ENCODE assay signal across 9 cellular contexts in the genomic region with DNA sequence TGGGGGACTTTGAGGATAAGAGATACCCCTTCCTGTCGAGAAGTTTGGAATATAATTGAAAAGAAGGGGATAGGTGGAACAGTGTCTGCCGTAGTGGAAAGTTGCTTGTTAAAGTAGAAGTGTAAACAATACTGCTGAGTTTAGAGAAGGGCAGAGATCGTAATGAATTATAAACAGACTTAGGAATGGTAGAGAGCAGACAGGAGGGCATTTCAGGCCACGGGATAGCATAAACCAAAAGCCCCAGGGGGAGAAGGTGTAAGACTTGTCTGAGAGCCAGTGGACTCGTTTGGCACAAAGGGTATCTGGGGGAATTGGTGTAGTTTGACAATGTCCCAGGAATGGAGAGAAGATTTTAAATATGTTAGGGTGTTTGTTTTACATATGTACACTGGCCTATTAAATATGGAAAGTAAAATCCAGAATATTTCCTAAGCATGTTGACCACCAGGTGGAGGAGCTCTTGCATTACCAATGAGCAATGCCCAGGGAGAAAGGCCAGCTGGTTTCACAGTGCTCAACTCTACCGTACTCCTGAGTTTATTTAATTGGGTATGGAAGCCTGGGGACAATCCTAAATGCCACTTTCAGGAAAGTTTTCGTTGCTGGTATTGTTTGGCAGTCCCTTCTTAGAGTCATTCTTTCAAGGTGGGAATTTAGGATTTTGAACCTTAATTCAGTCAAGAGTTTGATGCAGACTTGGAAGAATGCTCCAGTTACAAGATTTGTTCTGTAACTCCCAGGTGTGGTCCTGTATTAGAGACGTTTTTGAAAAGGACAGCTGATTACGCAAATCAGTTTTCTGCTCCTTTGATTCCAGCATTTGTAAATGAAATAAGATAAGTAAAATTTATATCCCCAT. TPM values are rescaled to one million over a fixed set of nuclear protein-coding genes. Genes with fewer than 3 reads are reported as not detected.
DNase-seq lines count a peak whose midpoint lies in the region; FAIRE-seq and TF ChIP-seq lines count a peak whose summit lies in the region.
"Had no signal": no experiment of that assay in that cellular context is flagged by ENCODE, and none has a peak within 500 bp of the region (broad histone marks: within the 10 kb centered on the region; RNA-seq: fewer than 3 reads in every experiment).

No MANE protein-coding gene starts in this region.

- no peak overlapping the region for H2BK12ac ChIP-seq in H1 (ENCODE audit: low read depth, low read length)

- POLR2A ChIA-PET in BJ (lab: Charles Lee) (interaction anchor here (0.5 to 0.6 kb wide), 2 partner anchors 161 to 478 kb away, joined by 4 to 14 read pairs; no protein-coding TSS in a partner anchor), H1 (lab: Charles Lee; ENCODE audit: partially characterized antibody) (no interaction called here)

- no peak overlapping the region for H3K18ac ChIP-seq in H1 (ENCODE audit: extremely low read depth, low read length)

- no peaks in the 10 kb centered on the region for H3K9me3 ChIP-seq in H1 (ENCODE audit: insufficient read depth in 2 of 2, low read depth in 1 of 2, low read length in 1 of 2)
- H3K9me3 ChIP-seq in neural progenitor cell (ENCODE audit: low read depth), result no peaks in the 10 kb centered on the region

- H3K4me1 Mint-ChIP-seq in neural progenitor cell, result no peaks in the 10 kb centered on the region

- no peak overlapping the region for H2BK5ac ChIP-seq in H1 (ENCODE audit: low read depth, low read length)

- H3K23ac ChIP-seq in H1 (ENCODE audit: insufficient read length), result no peak overlapping the region

- H2BK15ac ChIP-seq in H1 (ENCODE audit: low read length), result no peak overlapping the region

- H3K4ac ChIP-seq in H1 (replicated peaks; ENCODE audit: insufficient read length, low read depth, low read length), result no peak overlapping the region

- no peak for TF ChIP-seq POLR2A in H1 (IDR thresholded peaks at IDR 0.05; ENCODE audit: control extremely low read depth in 1 of 2, low read depth in 2 of 2, low read length in 2 of 2)

- no peak overlapping the region for H4K8ac ChIP-seq in H1 (ENCODE audit: extremely low read depth, insufficient read depth, low read length)

- H3K4me1 ChIP-seq in H1 (replicated peaks in 1 of 4; ENCODE audit: control insufficient read depth in 3 of 4, insufficient read depth in 4 of 4, low read length in 3 of 4) (no peaks in the 10 kb centered on the region), neural progenitor cell (no peaks in the 10 kb centered on the region)

- H2BK20ac ChIP-seq in H1 (ENCODE audit: low read length), result no peak overlapping the region

- DNase-seq in BJ (ENCODE audit: low read depth) (no peak), NCI-H2029 (lab: John Stamatoyannopoulos, UW) (peak; percentile 10), H1 (ENCODE audit: low read depth in 1 of 2, low spot score in 2 of 2) (no peak), neural progenitor cell (ENCODE audit: low spot score) (peak; percentile 70), iPS-NIHi11 (ENCODE audit: low spot score) (no peak), LoVo (ENCODE audit: low spot score) (no peak), SHP77 treated with DMSO at 0.1 percent for 48 hours (lab: John Stamatoyannopoulos, UW) (no peak), HTR-8/SVneo (ENCODE audit: insufficient read length, low spot score) (no peak)
- DNase-seq: activated naive CD4-positive, alpha-beta T cell had no signal

- H2AK5ac ChIP-seq in H1 (ENCODE audit: low read depth, low read length), result no peak overlapping the region

- no peak overlapping the region for H3K4me2 ChIP-seq in H1 (ENCODE audit: insufficient read depth in 1 of 2, low read depth in 2 of 2, low read length in 2 of 2)
- H3K4me2 ChIP-seq in neural progenitor cell, result no peak overlapping the region

- peaks cover 16% of the 10 kb centered on the region for H3K36me3 Mint-ChIP-seq in neural progenitor cell

- H3K56ac ChIP-seq in H1 (replicated peaks; ENCODE audit: insufficient read length, low read depth, low read length), result no peak overlapping the region

- H3K36me3 ChIP-seq in BJ (ENCODE audit: control insufficient read depth, insufficient read depth, low read length) (peaks cover 1% of the 10 kb centered on the region), H1 (ENCODE audit: control insufficient read depth in 2 of 4, insufficient read depth in 4 of 4, low read length in 3 of 4) (peaks cover 1 to 42% (median 22%) of the 10 kb centered on the region in 4 experiments), neural progenitor cell (peaks cover 3% of the 10 kb centered on the region)

- no peaks in the 10 kb centered on the region for H3K23me2 ChIP-seq in H1 (ENCODE audit: low read depth, low read length)

- no peaks in the 10 kb centered on the region for H3K9me3 Mint-ChIP-seq in neural progenitor cell

- H3K79me1 ChIP-seq in H1 (ENCODE audit: low read depth, low read length), result peaks cover 4% of the 10 kb centered on the region; the same call in 1 of the 2 replicates

- no peak overlapping the region for H3K14ac ChIP-seq in H1 (ENCODE audit: insufficient read length)

- H3K4me3 ChIP-seq in BJ (ENCODE audit: low read depth, low read length) (no peak overlapping the region), H1 (ENCODE audit: extremely low read depth in 1 of 4, insufficient read depth in 2 of 4, low read depth in 3 of 4, low read length in 4 of 4) (no peak overlapping the region), neural progenitor cell (no peak overlapping the region)

- H3K27me3 Mint-ChIP-seq in neural progenitor cell (ENCODE audit: insufficient read depth, low read depth), result no peaks in the 10 kb centered on the region

- no peak overlapping the region for H4K5ac ChIP-seq in H1 (ENCODE audit: insufficient read length, low read depth, low read length)

- FAIRE-seq in H1 (lab: Jason Lieb, UNC) (no peak), HTR-8/SVneo (lab: Jason Lieb, UNC) (no peak)

- peak; percentile 42 to 55 for TF ChIP-seq RAD21 in H1 (IDR thresholded peaks at IDR 0.05 in 1 of 2, conservative IDR thresholded peaks at IDR 0.05 in 1 of 2; ENCODE audit: low read depth in 2 of 2, low read length in 2 of 2)

- peaks cover 8% of the 10 kb centered on the region for H3F3A ChIP-seq in neural progenitor cell (ENCODE audit: low read depth)

- CTCF ChIA-PET in BJ (lab: Yijun Ruan, JAX), result interaction anchor here (0.7 to 2.3 kb wide), 11 partner anchors 28 to 479 kb away, joined by 3 to 15 read pairs (median 4); no protein-coding TSS in a partner anchor
- CTCF ChIA-PET in H1 (lab: Charles Lee; ENCODE audit: partially characterized antibody), result interaction anchor here (0.6 to 0.7 kb wide), 3 partner anchors 33 to 602 kb away, joined by 3 to 4 read pairs (median 3); no protein-coding TSS in a partner anchor

- 90 to 100% methylated on average over 1 to 9 of the region's 9 CpGs for WGBS in H1 (ENCODE audit: extremely low coverage in 1 of 2, insufficient coverage in 1 of 2, insufficient read length in 1 of 2, insufficient replicate concordance in 2 of 2, low coverage in 1 of 2, low lambda C conversion rate in 2 of 2, missing lambda C conversion rate in 1 of 2), 2 experiments

- H3K27ac ChIP-seq in H1 (ENCODE audit: low read depth, low read length) (no peak overlapping the region), neural progenitor cell (no peak overlapping the region)

- no peaks in the 10 kb centered on the region for H3K27me3 ChIP-seq in BJ (ENCODE audit: control insufficient read depth, insufficient read depth, low read length)
- no peaks in the 10 kb centered on the region for H3K27me3 ChIP-seq in H1 (replicated peaks in 1 of 4; ENCODE audit: control insufficient read depth in 3 of 4, extremely low read depth in 1 of 4, insufficient read depth in 3 of 4, low read length in 3 of 4)
- H3K27me3 ChIP-seq in neural progenitor cell, result no peaks in the 10 kb centered on the region

- no peak for TF ChIP-seq EP300 in H1 (IDR thresholded peaks at IDR 0.05; ENCODE audit: borderline replicate concordance in 1 of 2, low read depth in 2 of 2, low read length in 2 of 2)

- peak; percentile 69 for TF ChIP-seq CTCF in BJ (IDR thresholded peaks at IDR 0.05; ENCODE audit: insufficient read depth, low read depth, low read length)
- peak in 2 of 3 experiments; percentile 27 to 33; a peak in 2 of 4 replicates for TF ChIP-seq CTCF in H1 (IDR thresholded peaks at IDR 0.05; ENCODE audit: control extremely low read depth in 1 of 3, insufficient read depth in 1 of 3, low read depth in 1 of 3, low read length in 3 of 3)
- peak; percentile 67 for TF ChIP-seq CTCF in neural progenitor cell (IDR thresholded peaks at IDR 0.05)

- H3K79me2 ChIP-seq in H1 (ENCODE audit: control insufficient read depth in 1 of 2, insufficient read depth in 2 of 2, low read length in 2 of 2) (peaks cover 0 to 44% of the 10 kb centered on the region in 2 experiments; a peak in 2 of 4 replicates), neural progenitor cell (ENCODE audit: low read depth) (peaks cover 39% of the 10 kb centered on the region)

- H3K9ac ChIP-seq in H1 (replicated peaks in 1 of 4; ENCODE audit: extremely low read depth in 1 of 4, low read depth in 3 of 4, low read length in 3 of 4), result no peak overlapping the region
- no peak overlapping the region for H3K9ac ChIP-seq in neural progenitor cell

- no peak overlapping the region for H3K4me3 Mint-ChIP-seq in neural progenitor cell

- H2AFZ ChIP-seq in H1 (ENCODE audit: low read length) (no peak overlapping the region), neural progenitor cell (replicated peaks) (no peak overlapping the region)

- H4K91ac ChIP-seq in H1 (replicated peaks; ENCODE audit: insufficient read length, low read length), result no peak overlapping the region

- no peak overlapping the region for H3K27ac Mint-ChIP-seq in neural progenitor cell

- peaks cover 0 to 2% of the 10 kb centered on the region in 2 experiments for H4K20me1 ChIP-seq in H1 (replicated peaks in 1 of 2; ENCODE audit: control insufficient read depth in 1 of 2, insufficient read depth in 2 of 2, low read length in 2 of 2)
- peaks cover 6% of the 10 kb centered on the region for H4K20me1 ChIP-seq in neural progenitor cell (ENCODE audit: low read depth)

- no peak overlapping the region for H2BK120ac ChIP-seq in H1 (replicated peaks; ENCODE audit: low read depth, low read length)

TF ChIP-seq in H1, 55 proteins besides CTCF, POLR2A, EP300 and RAD21:
- no peak for TF ChIP-seq BACH1 (IDR thresholded peaks at IDR 0.05; ENCODE audit: low read length)
- TF ChIP-seq GABPA (IDR thresholded peaks at IDR 0.05; ENCODE audit: borderline replicate concordance, insufficient read depth, low read length), result no peak

RNA-seq across cellular contexts. Expression of gene COPS8, which starts 7.5 kb away (rescaled TPM):
- 55.8 and 98.0 TPM in 2 replicates for polyA plus RNA-seq in BJ (2011; rRNA removed)
- polyA minus RNA-seq in BJ (2011; rRNA and poly(A)+ RNA removed), result 11.6 and 16.5 TPM in 2 replicates
- total RNA-seq in H1 (2021; fragmentation: NEBNext Ultra II Directional; extraction: Animal tissue kit (Norgen Biotek cat#: 25700)), result 59.3 and 61.3 TPM in 2 replicates
- polyA plus RNA-seq in H1 (2011; rRNA removed), result 37.3 and 67.5 TPM in 2 replicates
- polyA plus RNA-seq in H1 (2011; cell fraction: cytosol; rRNA removed), result 66.0 TPM
- 18.0 TPM for polyA plus RNA-seq in H1 (2011; cell fraction: nucleus; rRNA removed)
- polyA plus RNA-seq in H1 (2012, experiment 1 of 2), result 32.3 to 47.0 TPM (median 36.0 TPM) in 4 replicates
- polyA plus RNA-seq in H1 (2012, experiment 2 of 2), result 10.3 TPM
- 30.4 TPM for polyA plus RNA-seq in H1 (2013, experiment 1 of 2)
- 29.0 TPM for polyA plus RNA-seq in H1 (2013, experiment 2 of 2)
- polyA minus RNA-seq in H1 (2011; rRNA and poly(A)+ RNA removed), result 27.0 and 32.5 TPM in 2 replicates
- polyA minus RNA-seq in H1 (2011; cell fraction: cytosol; rRNA and poly(A)+ RNA removed), result 21.9 TPM
- 50.7 TPM for polyA minus RNA-seq in H1 (2011; cell fraction: nucleus; rRNA and poly(A)+ RNA removed)
- total RNA-seq in neural progenitor cell (ENCODE audit: low replicate concordance), result 196 and 267 TPM in 2 replicates

Comparison
In these comparisons a context has a peak if more than half of its experiments do, and no peak if none do; other contexts are left out.
1. DNase-seq: peak in NCI-H2029 (single experiment) and neural progenitor cell (single experiment); none in BJ (single experiment), H1 (0 of 2), iPS-NIHi11 (single experiment), LoVo (single experiment), SHP77 treated with DMSO at 0.1 percent for 48 hours (single experiment) and HTR-8/SVneo (single experiment).
2. Peak in every context shown above with its lines, with median percentiles within 50 percentile points of each other: CTCF ChIP-seq.